21 cellular contexts compared by ENCODE assay signal in the genomic region with DNA sequence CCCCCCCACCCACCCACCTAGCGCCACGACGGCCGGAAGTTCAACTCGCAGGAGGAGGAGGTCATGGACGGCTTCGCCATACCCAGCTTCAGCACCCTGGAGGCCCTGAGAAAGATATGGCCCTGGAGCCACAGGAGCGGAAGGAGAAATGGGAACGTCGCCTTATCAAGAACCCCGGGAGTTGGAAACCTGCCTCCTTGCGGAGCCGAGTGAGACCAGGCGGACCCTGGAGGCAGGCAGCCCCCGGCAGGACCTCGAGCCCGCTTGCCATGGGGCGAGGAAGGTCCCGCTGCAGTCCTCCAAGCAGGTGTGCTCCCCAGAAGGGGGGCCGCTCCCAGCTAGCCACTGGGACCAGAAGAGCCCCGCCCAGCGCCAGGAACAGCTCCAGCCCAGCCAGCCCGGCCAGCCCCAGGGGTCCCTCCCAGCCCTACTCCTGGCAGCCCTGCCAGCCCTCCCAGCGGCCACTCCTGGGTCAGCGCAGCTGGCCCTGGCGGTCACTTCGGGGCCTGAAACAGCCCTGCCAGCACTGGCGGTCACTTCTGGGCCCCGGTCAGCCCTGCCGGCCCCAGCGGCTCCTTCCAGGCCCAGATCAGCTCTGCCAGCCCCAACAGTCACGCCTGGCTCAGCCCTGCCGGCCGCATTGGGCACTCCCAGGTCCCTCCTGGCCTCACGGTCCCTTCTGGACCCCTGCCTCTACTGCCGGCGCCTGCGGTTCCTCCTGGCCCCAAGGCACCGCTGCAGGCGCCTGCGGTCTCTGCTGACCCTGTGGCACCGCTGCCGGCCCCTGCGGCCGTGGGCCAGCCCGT. TPM values are rescaled to one million over a fixed set of nuclear protein-coding genes. Genes with fewer than 3 reads are reported as not detected.
DNase-seq lines count a peak whose midpoint lies in the region; ATAC-seq and TF ChIP-seq lines count a peak whose summit lies in the region.
"Had no signal": no experiment of that assay in that cellular context is flagged by ENCODE, and none has a peak within 500 bp of the region (broad histone marks: within the 10 kb centered on the region; RNA-seq: fewer than 3 reads in every experiment).

No MANE protein-coding gene starts in this region.

- POLR2A ChIA-PET in SK-N-SH (lab: Yijun Ruan, JAX), result no interaction called here

- H3K4me2 ChIP-seq in SK-N-SH, result no peak overlapping the region
- H3K4me2 ChIP-seq: BLaER1 treated with 17β-estradiol and CSF1 and Interleukin-3, amounts not matched to agents 10 nM and 100 nM had no signal

- TF ChIP-seq RAD21 in SK-N-SH (IDR thresholded peaks at IDR 0.05; ENCODE audit: low read length), result no peak

- no peaks in the 10 kb centered on the region for H3F3A ChIP-seq in SK-N-SH (replicated peaks; ENCODE audit: insufficient read depth)

- CTCF ChIA-PET in SK-N-SH (lab: Yijun Ruan, JAX), result no interaction called here

- DNase-seq in SK-N-SH (peak; percentile 10), iPS-NIHi7 (ENCODE audit: extremely low spot score) (peak; percentile 33), head of caudate nucleus (no peak), GF-D8 (lab: John Stamatoyannopoulos, UW) (no peak)
- DNase-seq: activated CD4-positive, CD25-positive, alpha-beta regulatory T cell treated with anti-CD3 and anti-CD28 coated beads, Interleukin-2, amount 50 U/mL, for 72 hours; activated naive CD4-positive, alpha-beta T cell treated with anti-CD3 and anti-CD28 coated beads for 36 hours; activated T-cell treated with anti-CD3 and anti-CD28 coated beads, Interleukin-2, amount 50 U/mL, for 4 hours; NCI-H1436 treated with DMSO at 0.1 percent for 48 hours; NCI-H774; PC-3; retina; thyroid gland had no signal

- H4K20me1 ChIP-seq in SK-N-SH (ENCODE audit: insufficient read depth), result no peaks in the 10 kb centered on the region
- H4K20me1 ChIP-seq: BLaER1 treated with 17β-estradiol and CSF1 and Interleukin-3, amounts not matched to agents 10 nM and 100 nM had no signal

- 87% methylated on average over 25 of the region's 46 CpGs for WGBS in SK-N-SH (ENCODE audit: low lambda C conversion rate)
- 75% methylated on average over 46 of the region's 46 CpGs for WGBS in urinary bladder

- no peaks in the 10 kb centered on the region for H3K9me3 ChIP-seq in SK-N-SH
- H3K9me3 ChIP-seq: HAP-1, neutrophil, thyroid gland had no signal

- TF ChIP-seq EP300 in SK-N-SH (IDR thresholded peaks at IDR 0.05; ENCODE audit: borderline replicate concordance in 1 of 2, low read depth in 1 of 2, low read length in 1 of 2), result no peak

- ATAC-seq in SK-N-SH treated with all-trans-retinoic acid at 6 μM for 48 hours, result no peak
- ATAC-seq in esophagus mucosa, result peak; percentile 21
- ATAC-seq in HG03045 (IDR thresholded peaks at IDR 0.05; ENCODE audit: unreplicated experiment), result no peak
- ATAC-seq: left lobe of liver, PC-3 had no signal

- H3K4me3 ChIP-seq in SK-N-SH (ENCODE audit: low read depth in 2 of 2, low read length in 1 of 2), result no peak overlapping the region
- peak overlapping the region; percentile 22 for H3K4me3 ChIP-seq in urinary bladder (ENCODE audit: low read depth, low read length)
- H3K4me3 ChIP-seq: BLaER1 treated with 17β-estradiol and CSF1 and Interleukin-3, amounts not matched to agents 10 nM and 100 nM; HAP-1; thyroid gland had no signal

- H3K9ac ChIP-seq in SK-N-SH, result no peak overlapping the region
- H3K9ac ChIP-seq: BLaER1 treated with 17β-estradiol and CSF1 and Interleukin-3, amounts not matched to agents 10 nM and 100 nM had no signal

- H3K4me1 ChIP-seq in SK-N-SH (ENCODE audit: control insufficient read depth in 1 of 2, insufficient read depth in 2 of 2, low read depth in 1 of 2, low read length in 1 of 2) (no peaks in the 10 kb centered on the region), urinary bladder (ENCODE audit: insufficient read depth) (no peaks in the 10 kb centered on the region)
- H3K4me1 ChIP-seq: HAP-1, thyroid gland had no signal

- H3K27me3 ChIP-seq in SK-N-SH (ENCODE audit: insufficient read depth), result no peaks in the 10 kb centered on the region
- H3K27me3 ChIP-seq: BLaER1 treated with 17β-estradiol and CSF1 and Interleukin-3, amounts not matched to agents 10 nM and 100 nM; thyroid gland had no signal

- H3K9me2 ChIP-seq in SK-N-SH, result no peaks in the 10 kb centered on the region

- no peak for TF ChIP-seq CTCF in SK-N-SH (IDR thresholded peaks at IDR 0.05)

- H3K79me2 ChIP-seq in SK-N-SH (ENCODE audit: insufficient read depth), result no peaks in the 10 kb centered on the region

- H3K36me3 ChIP-seq in SK-N-SH (replicated peaks in 1 of 2; ENCODE audit: control insufficient read depth in 1 of 2, insufficient read depth in 2 of 2, low read length in 1 of 2) (no peaks in the 10 kb centered on the region), urinary bladder (ENCODE audit: insufficient read depth) (no peaks in the 10 kb centered on the region)
- H3K36me3 ChIP-seq: BLaER1 treated with 17β-estradiol and CSF1 and Interleukin-3, amounts not matched to agents 10 nM and 100 nM; HAP-1; neutrophil; thyroid gland had no signal

- intact Hi-C loops in head of caudate nucleus (cut with DNase I), result no loop called here

- H3K27ac ChIP-seq in SK-N-SH (ENCODE audit: low read depth in 2 of 2, low read length in 1 of 2) (no peak overlapping the region), urinary bladder (ENCODE audit: low read depth) (no peak overlapping the region)
- H3K27ac ChIP-seq: 22Rv1; BLaER1 treated with 17β-estradiol and CSF1 and Interleukin-3, amounts not matched to agents 10 nM and 100 nM; neutrophil; thyroid gland had no signal

- H2AFZ ChIP-seq in SK-N-SH (ENCODE audit: low read depth), result no peak overlapping the region

TF ChIP-seq in SK-N-SH, 30 proteins besides CTCF, POLR2A, EP300 and RAD21 (continues in another document):
- TF ChIP-seq NFIC (IDR thresholded peaks at IDR 0.05; ENCODE audit: borderline replicate concordance), result no peak
- TF ChIP-seq EZH2phosphoT487 (IDR thresholded peaks at IDR 0.05; ENCODE audit: borderline replicate concordance, low read depth), result no peak
- no peak for TF ChIP-seq FOXM1 (IDR thresholded peaks at IDR 0.05; ENCODE audit: low read depth)
- no peak for TF ChIP-seq ELF1 (IDR thresholded peaks at IDR 0.05)
- TF ChIP-seq GATA2 (CRISPR knock-in tag; IDR thresholded peaks at IDR 0.05), result no peak
- TF ChIP-seq CHD2 (IDR thresholded peaks at IDR 0.05; ENCODE audit: low read length, partially characterized antibody), result no peak

TF ChIP-seq in SK-N-SH treated with all-trans-retinoic acid at 6 μM for 48 hours, 23 proteins besides CTCF, POLR2A, EP300 and RAD21 (continues in another document):
- TF ChIP-seq RARB (CRISPR knock-in tag; IDR thresholded peaks at IDR 0.05) (no peak), ISL1 (CRISPR knock-in tag; IDR thresholded peaks at IDR 0.05) (no peak), TCF4 (CRISPR knock-in tag; IDR thresholded peaks at IDR 0.05; ENCODE audit: borderline replicate concordance) (no peak), SNAI2 (CRISPR knock-in tag; IDR thresholded peaks at IDR 0.05) (no peak), TOX (CRISPR knock-in tag; IDR thresholded peaks at IDR 0.05; ENCODE audit: borderline replicate concordance) (no peak), ESRRG (CRISPR knock-in tag; IDR thresholded peaks at IDR 0.05) (no peak), ARNTL (CRISPR knock-in tag; IDR thresholded peaks at IDR 0.05; ENCODE audit: borderline replicate concordance, low read depth) (no peak), ZFP3 (CRISPR knock-in tag; IDR thresholded peaks at IDR 0.05) (no peak), BACH2 (CRISPR knock-in tag; IDR thresholded peaks at IDR 0.05; ENCODE audit: borderline replicate concordance) (no peak), ZNF8 (CRISPR knock-in tag; IDR thresholded peaks at IDR 0.05) (no peak), ZFP30 (CRISPR knock-in tag; IDR thresholded peaks at IDR 0.05) (no peak)
- TF ChIP-seq, protein P1, sequence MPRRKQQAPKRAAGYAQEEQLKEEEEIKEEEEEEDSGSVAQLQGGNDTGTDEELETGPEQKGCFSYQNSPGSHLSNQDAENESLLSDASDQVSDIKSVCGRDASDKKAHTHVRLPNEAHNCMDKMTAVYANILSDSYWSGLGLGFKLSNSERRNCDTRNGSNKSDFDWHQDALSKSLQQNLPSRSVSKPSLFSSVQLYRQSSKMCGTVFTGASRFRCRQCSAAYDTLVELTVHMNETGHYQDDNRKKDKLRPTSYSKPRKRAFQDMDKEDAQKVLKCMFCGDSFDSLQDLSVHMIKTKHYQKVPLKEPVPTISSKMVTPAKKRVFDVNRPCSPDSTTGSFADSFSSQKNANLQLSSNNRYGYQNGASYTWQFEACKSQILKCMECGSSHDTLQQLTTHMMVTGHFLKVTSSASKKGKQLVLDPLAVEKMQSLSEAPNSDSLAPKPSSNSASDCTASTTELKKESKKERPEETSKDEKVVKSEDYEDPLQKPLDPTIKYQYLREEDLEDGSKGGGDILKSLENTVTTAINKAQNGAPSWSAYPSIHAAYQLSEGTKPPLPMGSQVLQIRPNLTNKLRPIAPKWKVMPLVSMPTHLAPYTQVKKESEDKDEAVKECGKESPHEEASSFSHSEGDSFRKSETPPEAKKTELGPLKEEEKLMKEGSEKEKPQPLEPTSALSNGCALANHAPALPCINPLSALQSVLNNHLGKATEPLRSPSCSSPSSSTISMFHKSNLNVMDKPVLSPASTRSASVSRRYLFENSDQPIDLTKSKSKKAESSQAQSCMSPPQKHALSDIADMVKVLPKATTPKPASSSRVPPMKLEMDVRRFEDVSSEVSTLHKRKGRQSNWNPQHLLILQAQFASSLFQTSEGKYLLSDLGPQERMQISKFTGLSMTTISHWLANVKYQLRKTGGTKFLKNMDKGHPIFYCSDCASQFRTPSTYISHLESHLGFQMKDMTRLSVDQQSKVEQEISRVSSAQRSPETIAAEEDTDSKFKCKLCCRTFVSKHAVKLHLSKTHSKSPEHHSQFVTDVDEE (CRISPR knock-in tag; IDR thresholded peaks at IDR 0.05), result no peak
- TF ChIP-seq, protein P2, sequence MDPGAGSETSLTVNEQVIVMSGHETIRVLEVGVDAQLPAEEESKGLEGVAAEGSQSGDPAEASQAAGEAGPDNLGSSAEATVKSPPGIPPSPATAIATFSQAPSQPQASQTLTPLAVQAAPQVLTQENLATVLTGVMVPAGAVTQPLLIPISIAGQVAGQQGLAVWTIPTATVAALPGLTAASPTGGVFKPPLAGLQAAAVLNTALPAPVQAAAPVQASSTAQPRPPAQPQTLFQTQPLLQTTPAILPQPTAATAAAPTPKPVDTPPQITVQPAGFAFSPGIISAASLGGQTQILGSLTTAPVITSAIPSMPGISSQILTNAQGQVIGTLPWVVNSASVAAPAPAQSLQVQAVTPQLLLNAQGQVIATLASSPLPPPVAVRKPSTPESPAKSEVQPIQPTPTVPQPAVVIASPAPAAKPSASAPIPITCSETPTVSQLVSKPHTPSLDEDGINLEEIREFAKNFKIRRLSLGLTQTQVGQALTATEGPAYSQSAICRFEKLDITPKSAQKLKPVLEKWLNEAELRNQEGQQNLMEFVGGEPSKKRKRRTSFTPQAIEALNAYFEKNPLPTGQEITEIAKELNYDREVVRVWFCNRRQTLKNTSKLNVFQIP (CRISPR knock-in tag; IDR thresholded peaks at IDR 0.05; ENCODE audit: borderline replicate concordance, low read depth), result no peak

RNA-seq across cellular contexts. Expression of a gene that starts 10.3 kb away (rescaled TPM):
- polyA plus RNA-seq in SK-N-SH (2012; rRNA removed), result not detected in 2 replicates
- polyA plus RNA-seq in SK-N-SH (2012; cell fraction: cytosol; rRNA removed), result not detected in 2 replicates
- polyA plus RNA-seq in SK-N-SH (2012; cell fraction: nucleus; rRNA removed), result not detected in 2 replicates
- total RNA-seq in esophagus mucosa, result not detected
- total RNA-seq in urinary bladder, result 0.26 TPM
- 0.16 TPM for polyA plus RNA-seq in urinary bladder
- total RNA-seq: activated naive CD4-positive, alpha-beta T cell treated with anti-CD3 and anti-CD28 coated beads for 36 hours; activated T-cell treated with anti-CD3 and anti-CD28 coated beads, Interleukin-2, amount 50 U/mL, for 4 hours had no signal

Comparison
In these comparisons a context has a peak if more than half of its experiments do, and no peak if none do; other contexts are left out.
1. DNase-seq: peak in SK-N-SH (single experiment) and iPS-NIHi7 (single experiment); none in head of caudate nucleus (0 of 42) and GF-D8 (single experiment).